ENCODE assay signal across 31 cellular contexts in the genomic region with DNA sequence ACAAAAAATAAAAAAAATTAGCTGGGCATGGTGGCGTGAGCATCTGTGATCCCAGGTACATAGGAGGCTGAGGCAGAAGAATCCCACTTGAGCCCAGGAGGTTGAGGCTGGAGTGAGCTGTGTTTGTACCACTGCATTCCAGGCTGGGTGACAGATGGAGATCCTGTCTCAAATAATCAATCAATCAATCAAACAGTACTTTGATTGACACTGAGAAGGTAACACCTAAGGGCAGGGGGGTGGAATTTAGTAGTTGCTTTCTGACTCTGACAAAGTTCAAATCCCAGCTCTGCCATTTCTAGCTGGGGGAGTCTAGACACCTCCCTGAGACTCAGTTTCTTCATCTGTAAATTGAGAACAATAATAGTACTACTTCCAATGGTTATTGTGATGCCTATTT. TPM values are rescaled to one million over a fixed set of nuclear protein-coding genes. Genes with fewer than 3 reads are reported as not detected.
"Had no signal": no experiment of that assay in that cellular context is flagged by ENCODE, and none has a peak within 500 bp of the region (broad histone marks: within the 10 kb centered on the region; RNA-seq: fewer than 3 reads in every experiment).

No MANE protein-coding gene starts in this region.

- H3K4me2 ChIP-seq: hepatocyte had no signal

- FAIRE-seq: kidney, urothelium cell line had no signal

- H3K9me3 Mint-ChIP-seq: dendritic cell treated with granulocyte-macrophage colony-stimulating factor and Interleukin-4, amounts not matched to agents 40 ng/mL and 50 ng/mL, for 4 days; endodermal cell; memory B cell; mesothelial cell of epicardium; naive B cell; natural killer cell treated with Interleukin-12 subunit alpha and Interleukin-12 subunit beta and Interleukin-15 and Interleukin-18, amount 100 ng/mL, for 72 hours; neural crest cell; stimulated activated memory B cell treated with anti-CD40 and anti-IgM and Interleukin-4, amounts not matched to agents 10 μg/mL and 1 μg/mL and 100 μg/mL, for 72 hours had no signal

- H3K27me3 ChIP-seq: colonic mucosa, gastroesophageal sphincter, heart left ventricle, hepatocyte, neutrophil, right lobe of liver, testis, tibial artery, upper lobe of left lung had no signal

- H3K9ac ChIP-seq: parathyroid adenoma had no signal

- H3K27ac Mint-ChIP-seq: endodermal cell; mesothelial cell of epicardium; progenitor cell of endocrine pancreas; stimulated activated memory B cell treated with anti-CD40 and anti-IgM and Interleukin-4, amounts not matched to agents 10 μg/mL and 1 μg/mL and 100 μg/mL, for 72 hours had no signal

- H3K36me3 ChIP-seq: colonic mucosa, heart left ventricle, right lobe of liver, tibial artery, upper lobe of left lung had no signal

- DNase-seq: colonic mucosa; effector CD8-positive, alpha-beta T cell; endodermal cell; foreskin fibroblast; heart left ventricle; kidney; mucosa of descending colon; naive B cell; right lobe of liver; stimulated activated CD4-positive, alpha-beta T cell treated with anti-CD3 and anti-CD28 coated beads, Interleukin-4, amount 100 ng/mL, for 4 hours; stimulated activated naive CD8-positive, alpha-beta T cell treated with anti-CD3 and anti-CD28 coated beads, Interleukin-15, Interleukin-2, amounts not matched to agents 100 U/mL and 50 U/mL, for 24 hours; substantia nigra; testis; tibial artery; upper lobe of left lung had no signal

- H3K4me3 ChIP-seq: colonic mucosa, gastroesophageal sphincter, heart left ventricle, hepatocyte, lung, mucosa of descending colon, right lobe of liver, testis, tibial artery, upper lobe of left lung had no signal

- H3K27me3 Mint-ChIP-seq: dendritic cell treated with granulocyte-macrophage colony-stimulating factor and Interleukin-4, amounts not matched to agents 40 ng/mL and 50 ng/mL, for 4 days; memory B cell; naive B cell; natural killer cell treated with Interleukin-12 subunit alpha and Interleukin-12 subunit beta and Interleukin-15 and Interleukin-18, amount 100 ng/mL, for 72 hours; progenitor cell of endocrine pancreas; stimulated activated memory B cell treated with anti-CD40 and anti-IgM and Interleukin-4, amounts not matched to agents 10 μg/mL and 1 μg/mL and 100 μg/mL, for 72 hours had no signal

- H3K4me1 Mint-ChIP-seq: endodermal cell had no signal

- H3K4me3 Mint-ChIP-seq: dendritic cell treated with granulocyte-macrophage colony-stimulating factor and Interleukin-4, amounts not matched to agents 40 ng/mL and 50 ng/mL, for 4 days; endodermal cell; memory B cell; mesothelial cell of epicardium; naive B cell; natural killer cell treated with Interleukin-12 subunit alpha and Interleukin-12 subunit beta and Interleukin-15 and Interleukin-18, amount 100 ng/mL, for 72 hours; neural crest cell; stimulated activated memory B cell treated with anti-CD40 and anti-IgM and Interleukin-4, amounts not matched to agents 10 μg/mL and 1 μg/mL and 100 μg/mL, for 72 hours had no signal

- H3K27ac ChIP-seq: colonic mucosa, hepatocyte, neutrophil, parathyroid adenoma, right lobe of liver, testis, tibial artery had no signal

- H3K4me1 ChIP-seq: colonic mucosa, parathyroid adenoma, right lobe of liver, testis had no signal

- H3K79me2 ChIP-seq: parathyroid adenoma had no signal

- ATAC-seq: esophagus mucosa; gastroesophageal sphincter; heart left ventricle; left lobe of liver; mucosa of descending colon; natural killer cell treated with Interleukin-12 subunit alpha and Interleukin-12 subunit beta and Interleukin-15 and Interleukin-18, amount 100 ng/mL, for 72 hours; right lobe of liver; stimulated activated memory B cell treated with anti-CD40 and anti-IgM and Interleukin-4, amounts not matched to agents 10 μg/mL and 1 μg/mL and 100 μg/mL, for 72 hours; stimulated activated naive CD8-positive, alpha-beta T cell treated with anti-CD3 and anti-CD28 coated beads, Interleukin-15, Interleukin-2, amounts not matched to agents 100 U/mL and 50 U/mL, for 24 hours had no signal

- H2AFZ ChIP-seq: hepatocyte, parathyroid adenoma had no signal

- H3K9me3 ChIP-seq: colonic mucosa, gastroesophageal sphincter, heart left ventricle, mucosa of descending colon, neutrophil, right lobe of liver, testis, tibial artery, upper lobe of left lung had no signal

- H3K36me3 Mint-ChIP-seq: mesothelial cell of epicardium; natural killer cell treated with Interleukin-12 subunit alpha and Interleukin-12 subunit beta and Interleukin-15 and Interleukin-18, amount 100 ng/mL, for 72 hours had no signal

RNA-seq across cellular contexts. Expression of a gene that starts 23.4 kb away (rescaled TPM):
- total RNA-seq: endodermal cell, esophagus mucosa, left lobe of liver, progenitor cell of endocrine pancreas had no signal
- polyA plus RNA-seq: liver had no signal
